4 cellular contexts compared by ENCODE assay signal in genomic region chr9:112722749-112723148, GRCh38. TPM values are rescaled to one million over a fixed set of nuclear protein-coding genes. Genes with fewer than 3 reads are reported as not detected.
DNase-seq lines count a peak whose midpoint lies in the region; ATAC-seq and TF ChIP-seq lines count a peak whose summit lies in the region.
"Not testable (repeated sequence)": the region's sequence is repeated elsewhere in the genome, so short reads cannot be mapped to it uniquely, and the experiment has no call there.

No MANE protein-coding gene starts in this region.

- H3K27me3 Mint-ChIP-seq in WTC11 (ENCODE audit: low read depth); central memory CD8-positive, alpha-beta T cell; dendritic cell treated with granulocyte-macrophage colony-stimulating factor and Interleukin-4, amounts not matched to agents 40 ng/mL and 50 ng/mL, for 4 days: not testable (repeated sequence)

- not testable (repeated sequence) for H3K36me3 ChIP-seq in HEK293 (ENCODE audit: control insufficient read depth in 2 of 2, insufficient read depth in 1 of 2, low read length in 2 of 2)

- POLR2A ChIA-PET in HEK293 (lab: Yijun Ruan, JAX); WTC11 (lab: Charles Lee): not testable (repeated sequence)

- not testable (repeated sequence) for H3K4me1 Mint-ChIP-seq in WTC11; central memory CD8-positive, alpha-beta T cell
- peaks cover 30% of the 10 kb centered on the region for H3K4me1 Mint-ChIP-seq in dendritic cell treated with granulocyte-macrophage colony-stimulating factor and Interleukin-4, amounts not matched to agents 40 ng/mL and 50 ng/mL, for 4 days (ENCODE audit: low read depth)

- not testable (repeated sequence) for H3K4me1 ChIP-seq in HEK293 (ENCODE audit: control insufficient read depth, insufficient read depth, low read length)

- CTCF ChIA-PET in HEK293 (lab: Yijun Ruan, JAX) (interaction anchor here (0.6 kb wide), 1 partner anchor 971 kb away, joined by 3 read pairs; no protein-coding TSS in a partner anchor), WTC11 (lab: Charles Lee) (interaction anchor here (0.7 kb wide), 1 partner anchor 97 kb away, joined by 6 read pairs; no protein-coding TSS in a partner anchor)

- DNase-seq in WTC11 (ENCODE audit: low spot score); central memory CD8-positive, alpha-beta T cell (ENCODE audit: low spot score in 2 of 2): not testable (repeated sequence)

- H3K36me3 Mint-ChIP-seq in WTC11; central memory CD8-positive, alpha-beta T cell (ENCODE audit: insufficient read depth); dendritic cell treated with granulocyte-macrophage colony-stimulating factor and Interleukin-4, amounts not matched to agents 40 ng/mL and 50 ng/mL, for 4 days (ENCODE audit: low read depth): not testable (repeated sequence)

- ATAC-seq in WTC11; central memory CD8-positive, alpha-beta T cell (replicated peaks; ENCODE audit: extremely low read depth, poor library complexity, severe bottlenecking): not testable (repeated sequence)

- TF ChIP-seq CTCF in HEK293 (tag by site-specific recombination; IDR thresholded peaks at IDR 0.05); WTC11 (IDR thresholded peaks at IDR 0.05): not testable (repeated sequence)

- not testable (repeated sequence) for H3K27ac ChIP-seq in HEK293 (ENCODE audit: extremely low read depth, low read depth, low read length)

- not testable (repeated sequence) for H3K9me3 Mint-ChIP-seq in WTC11; central memory CD8-positive, alpha-beta T cell; dendritic cell treated with granulocyte-macrophage colony-stimulating factor and Interleukin-4, amounts not matched to agents 40 ng/mL and 50 ng/mL, for 4 days

- H3K4me3 ChIP-seq in HEK293 (ENCODE audit: low read depth, low read length), result not testable (repeated sequence)

- not testable (repeated sequence) for H3K4me3 Mint-ChIP-seq in WTC11; central memory CD8-positive, alpha-beta T cell; dendritic cell treated with granulocyte-macrophage colony-stimulating factor and Interleukin-4, amounts not matched to agents 40 ng/mL and 50 ng/mL, for 4 days

- H3K9me3 ChIP-seq in HEK293 (ENCODE audit: control insufficient read depth, insufficient read depth, low read depth, low read length), result not testable (repeated sequence)

- intact Hi-C loops in dendritic cell treated with granulocyte-macrophage colony-stimulating factor and Interleukin-4, amounts not matched to agents 40 ng/mL and 50 ng/mL, for 4 days (cut with micrococcal nuclease), result not testable (repeated sequence)

- H3K27ac Mint-ChIP-seq in WTC11, result not testable (repeated sequence)
- H3K27ac Mint-ChIP-seq in central memory CD8-positive, alpha-beta T cell (ENCODE audit: low read depth), result peak overlapping the region; percentile 16
- peak overlapping the region; percentile 18 for H3K27ac Mint-ChIP-seq in dendritic cell treated with granulocyte-macrophage colony-stimulating factor and Interleukin-4, amounts not matched to agents 40 ng/mL and 50 ng/mL, for 4 days

TF ChIP-seq in HEK293, 187 proteins besides CTCF, POLR2A, EP300 and RAD21 (continues in another document):
- peak; percentile 66; the same call in 1 of the 2 replicates for TF ChIP-seq ZNF394 (tag by site-specific recombination; IDR thresholded peaks at IDR 0.05; ENCODE audit: borderline replicate concordance)
- TF ChIP-seq ZNF555 (tag by site-specific recombination; conservative IDR thresholded peaks at IDR 0.05), result 0 out of 2 replicates have a peak, but pooled peaks have one; percentile 13
- TF ChIP-seq ZNF518A (tag by site-specific recombination; conservative IDR thresholded peaks at IDR 0.05; ENCODE audit: low read depth), result peak; percentile 59; the same call in 1 of the 2 replicates
- peak; percentile 39 for TF ChIP-seq ZNF426 (tag by site-specific recombination; IDR thresholded peaks at IDR 0.05)

TF ChIP-seq in WTC11, 78 proteins besides CTCF, POLR2A, EP300 and RAD21:
- peak; percentile 66; the same call in 1 of the 2 replicates for TF ChIP-seq HMGA2 (CRISPR knock-in tag; IDR thresholded peaks at IDR 0.05)

RNA-seq across cellular contexts. Expression of gene INIP, which starts 4.8 kb away (rescaled TPM):
- 16.0 to 19.1 TPM (median 16.7 TPM) in 3 replicates for total RNA-seq in WTC11 (2021)

RNA-seq across cellular contexts. Expression of gene SNX30, which starts 27.8 kb away (rescaled TPM):
- 11.8 to 13.4 TPM (median 12.1 TPM) in 3 replicates for total RNA-seq in WTC11 (2021)
